In the genomic region with DNA sequence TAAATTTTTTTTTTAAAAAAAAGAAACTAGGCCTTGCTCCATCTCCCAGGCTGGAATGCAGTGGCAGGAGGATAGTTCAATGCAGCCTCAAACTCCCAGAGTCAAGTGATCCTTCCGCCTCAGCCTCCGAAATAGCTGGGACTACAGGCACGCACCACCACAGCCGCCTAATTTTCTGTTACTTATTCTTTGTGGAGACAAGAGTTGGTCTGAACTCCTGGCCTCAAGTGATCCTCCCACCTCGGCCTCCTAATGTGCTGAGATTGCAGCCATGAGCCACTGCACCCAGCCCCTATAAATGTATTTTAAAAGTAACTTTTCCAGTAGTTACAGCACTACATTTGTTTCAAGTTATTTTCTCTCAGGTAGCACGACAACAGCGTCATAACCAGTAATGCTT, we compare ENCODE assay signal across 24 cellular contexts. TPM values are rescaled to one million over a fixed set of nuclear protein-coding genes. Genes with fewer than 3 reads are reported as not detected.
DNase-seq lines count a peak whose midpoint lies in the region; ATAC-seq and TF ChIP-seq lines count a peak whose summit lies in the region.
"Had no signal": no experiment of that assay in that cellular context is flagged by ENCODE, and none has a peak within 500 bp of the region (broad histone marks: within the 10 kb centered on the region; RNA-seq: fewer than 3 reads in every experiment).

No MANE protein-coding gene starts in this region.

- H3K4me1 ChIP-seq in NT2/D1 (ENCODE audit: insufficient read depth, insufficient read length) (peaks cover 6% of the 10 kb centered on the region), endodermal cell (ENCODE audit: control insufficient read depth, insufficient read depth, low read length) (no peaks in the 10 kb centered on the region)

- H3K36me3 ChIP-seq in NT2/D1 (ENCODE audit: insufficient read depth, insufficient read length, low read length), result peaks cover 52% of the 10 kb centered on the region
- H3K36me3 ChIP-seq in endodermal cell (ENCODE audit: control insufficient read depth, insufficient read depth, low read length), result peaks cover 44% of the 10 kb centered on the region

- TF ChIP-seq CTCF in endodermal cell (conservative IDR thresholded peaks at IDR 0.05), result no peak

- H3K36me3 Mint-ChIP-seq in activated naive CD8-positive, alpha-beta T cell, result peaks cover 2% of the 10 kb centered on the region
- H3K36me3 Mint-ChIP-seq in activated naive CD8-positive, alpha-beta T cell treated with anti-CD3 and anti-CD28 coated beads for 36 hours, result peaks cover 22% of the 10 kb centered on the region
- peaks cover 38% of the 10 kb centered on the region for H3K36me3 Mint-ChIP-seq in endodermal cell (ENCODE audit: low read depth)
- H3K36me3 Mint-ChIP-seq in stimulated activated effector memory CD8-positive, alpha-beta T cell treated with anti-CD3 and anti-CD28 coated beads, Interleukin-12 subunit alpha, Interleukin-12 subunit beta, amount 100 ng/mL, for 72 hours, result peaks cover 75% of the 10 kb centered on the region

- WGBS in endodermal cell (ENCODE audit: insufficient coverage in 1 of 2, insufficient read length in 1 of 2), 2 experiments, result 94 to 96% methylated on average over 5 to 7 of the region's 7 CpGs

- peak overlapping the region; percentile 83 for H3K4me3 Mint-ChIP-seq in activated naive CD8-positive, alpha-beta T cell
- no peak overlapping the region for H3K4me3 Mint-ChIP-seq in activated naive CD8-positive, alpha-beta T cell treated with anti-CD3 and anti-CD28 coated beads for 36 hours
- peak overlapping the region; percentile 5 for H3K4me3 Mint-ChIP-seq in endodermal cell
- H3K4me3 Mint-ChIP-seq in stimulated activated effector memory CD8-positive, alpha-beta T cell treated with anti-CD3 and anti-CD28 coated beads, Interleukin-12 subunit alpha, Interleukin-12 subunit beta, amount 100 ng/mL, for 72 hours, result no peak overlapping the region

- no peaks in the 10 kb centered on the region for H3K27me3 ChIP-seq in NT2/D1 (ENCODE audit: insufficient read depth, insufficient read length)
- no peaks in the 10 kb centered on the region for H3K27me3 ChIP-seq in endodermal cell (ENCODE audit: control insufficient read depth, insufficient read depth, low read length, poor library complexity, severe bottlenecking)
- H3K27me3 ChIP-seq: heart right ventricle, Peyer's patch, SJSA1, testis had no signal

- no peak for ATAC-seq in stimulated activated effector memory CD8-positive, alpha-beta T cell treated with anti-CD3 and anti-CD28 coated beads, Interleukin-12 subunit alpha, Interleukin-12 subunit beta, amount 100 ng/mL, for 72 hours
- ATAC-seq in Right ventricle myocardium superior (ENCODE audit: poor library complexity) (no peak), HG03378 (IDR thresholded peaks at IDR 0.05; ENCODE audit: unreplicated experiment) (no peak)
- ATAC-seq: activated naive CD8-positive, alpha-beta T cell treated with anti-CD3 and anti-CD28 coated beads, Interleukin-2, amount 50 U/mL, for 24 hours; GM12878; heart right ventricle; right cardiac atrium had no signal

- H3K9me3 ChIP-seq in NT2/D1 (ENCODE audit: insufficient read depth, low read length) (no peaks in the 10 kb centered on the region), endodermal cell (ENCODE audit: control insufficient read depth, low read length) (no peaks in the 10 kb centered on the region)
- H3K9me3 ChIP-seq: heart right ventricle, Peyer's patch, SJSA1, testis had no signal

- H3K9me3 Mint-ChIP-seq in activated naive CD8-positive, alpha-beta T cell (ENCODE audit: low read depth), result no peaks in the 10 kb centered on the region
- no peaks in the 10 kb centered on the region for H3K9me3 Mint-ChIP-seq in activated naive CD8-positive, alpha-beta T cell treated with anti-CD3 and anti-CD28 coated beads for 36 hours
- H3K9me3 Mint-ChIP-seq in endodermal cell, result no peaks in the 10 kb centered on the region
- no peaks in the 10 kb centered on the region for H3K9me3 Mint-ChIP-seq in stimulated activated effector memory CD8-positive, alpha-beta T cell treated with anti-CD3 and anti-CD28 coated beads, Interleukin-12 subunit alpha, Interleukin-12 subunit beta, amount 100 ng/mL, for 72 hours
- H3K9me3 Mint-ChIP-seq: activated naive CD8-positive, alpha-beta T cell treated with anti-CD3 and anti-CD28 coated beads, Interleukin-2, amount 50 U/mL, for 24 hours; activated T-helper 1 cell treated with anti-CD3 and anti-CD28 coated beads, Interleukin-12 subunit alpha, Interleukin-12 subunit beta, Interleukin-2, Interleukin-4 antibody, amounts not matched to agents 30 ng/mL and 10 ng/mL and 1 ng/mL, durations not matched to agents 14 hours and 24 hours and 36 hours had no signal

- no peak for DNase-seq in activated naive CD8-positive, alpha-beta T cell treated with anti-CD3 and anti-CD28 coated beads for 36 hours
- DNase-seq in NT2/D1 (ENCODE audit: low read depth, low spot score) (no peak), endodermal cell (no peak), Right ventricle myocardium superior (no peak), NOMO-1 treated with DMSO at 0.1 percent for 48 hours (lab: John Stamatoyannopoulos, UW; ENCODE audit: unreplicated experiment) (no peak)
- DNase-seq in stimulated activated effector memory CD8-positive, alpha-beta T cell treated with anti-CD3 and anti-CD28 coated beads, Interleukin-12 subunit alpha, Interleukin-12 subunit beta, amount 100 ng/mL, for 72 hours (ENCODE audit: low spot score in 2 of 2), result no peak
- DNase-seq: activated naive CD8-positive, alpha-beta T cell treated with anti-CD3 and anti-CD28 coated beads, Interleukin-2, amount 50 U/mL, for 24 hours; GM23248; heart right ventricle; KBM-7; NCI-H187; NCI-H2227 treated with DMSO at 0.1 percent for 48 hours; NCI-H82; Peyer's patch; right cardiac atrium; stimulated activated CD4-positive, alpha-beta T cell treated with anti-CD3 and anti-CD28 coated beads, Interleukin-15, amount 100 ng/mL, for 24 hours; testis had no signal

- H3K9ac ChIP-seq in NT2/D1 (ENCODE audit: insufficient read length, low read depth), result peak overlapping the region; percentile 6
- no peak overlapping the region for H3K9ac ChIP-seq in endodermal cell (ENCODE audit: extremely low read depth, low read length, poor library complexity, severe bottlenecking)
- H3K9ac ChIP-seq: GM23248 had no signal

- no peaks in the 10 kb centered on the region for H3K27me3 Mint-ChIP-seq in activated naive CD8-positive, alpha-beta T cell
- H3K27me3 Mint-ChIP-seq in activated naive CD8-positive, alpha-beta T cell treated with anti-CD3 and anti-CD28 coated beads for 36 hours, result no peaks in the 10 kb centered on the region
- no peaks in the 10 kb centered on the region for H3K27me3 Mint-ChIP-seq in endodermal cell (ENCODE audit: insufficient read depth)
- H3K27me3 Mint-ChIP-seq: activated naive CD8-positive, alpha-beta T cell treated with anti-CD3 and anti-CD28 coated beads, Interleukin-2, amount 50 U/mL, for 24 hours had no signal

- no peak overlapping the region for H3K4me3 ChIP-seq in NT2/D1 (ENCODE audit: insufficient read length, low read depth)
- peak overlapping the region; percentile 80 for H3K4me3 ChIP-seq in endodermal cell (ENCODE audit: low read length)
- H3K4me3 ChIP-seq: SJSA1 had no signal

- H3K27ac Mint-ChIP-seq in activated naive CD8-positive, alpha-beta T cell, result peak overlapping the region; percentile 81
- H3K27ac Mint-ChIP-seq in activated naive CD8-positive, alpha-beta T cell treated with anti-CD3 and anti-CD28 coated beads for 36 hours, result no peak overlapping the region
- no peak overlapping the region for H3K27ac Mint-ChIP-seq in endodermal cell
- H3K27ac Mint-ChIP-seq in stimulated activated effector memory CD8-positive, alpha-beta T cell treated with anti-CD3 and anti-CD28 coated beads, Interleukin-12 subunit alpha, Interleukin-12 subunit beta, amount 100 ng/mL, for 72 hours, result peak overlapping the region; percentile 95

- no peak overlapping the region for H3K27ac ChIP-seq in endodermal cell (ENCODE audit: low read depth, low read length)
- H3K27ac ChIP-seq: C4-2B, coronary artery, GM23248, heart right ventricle, SJSA1 had no signal

- peaks cover 53% of the 10 kb centered on the region for H3K4me1 Mint-ChIP-seq in activated naive CD8-positive, alpha-beta T cell (ENCODE audit: low read depth)
- peaks cover 46% of the 10 kb centered on the region for H3K4me1 Mint-ChIP-seq in activated naive CD8-positive, alpha-beta T cell treated with anti-CD3 and anti-CD28 coated beads for 36 hours
- peaks cover 16% of the 10 kb centered on the region for H3K4me1 Mint-ChIP-seq in endodermal cell
- H3K4me1 Mint-ChIP-seq in stimulated activated effector memory CD8-positive, alpha-beta T cell treated with anti-CD3 and anti-CD28 coated beads, Interleukin-12 subunit alpha, Interleukin-12 subunit beta, amount 100 ng/mL, for 72 hours, result peaks cover 56% of the 10 kb centered on the region

- intact Hi-C loops in Right ventricle myocardium superior (cut with DNase I), result loop anchor here (5.0 kb wide), 2 partner anchors 36 to 76 kb away; a partner anchor contains a TSS

RNA-seq across cellular contexts. Expression of a gene that starts 2.3 kb away (rescaled TPM):
- 10 to 100 TPM; 16.5 to 18.2 TPM for total RNA-seq in activated naive CD8-positive, alpha-beta T cell treated with anti-CD3 and anti-CD28 coated beads for 36 hours
- total RNA-seq in endodermal cell (10 to 100 TPM; 64.7 to 76.1 TPM), Right ventricle myocardium superior (29.1 TPM)
- polyA plus RNA-seq in endodermal cell (2013, experiment 1 of 2), result 34.1 TPM
- polyA plus RNA-seq in endodermal cell (2013, experiment 2 of 2), result 33.0 TPM

RNA-seq across cellular contexts. Expression of a gene that starts 37.7 kb away (rescaled TPM):
- 100 to 1,000 TPM; 432 to 501 TPM for total RNA-seq in activated naive CD8-positive, alpha-beta T cell treated with anti-CD3 and anti-CD28 coated beads for 36 hours
- total RNA-seq in endodermal cell, result 100 to 1,000 TPM; 526 to 626 TPM
- 491 TPM for polyA plus RNA-seq in endodermal cell (2013, experiment 1 of 2)
- polyA plus RNA-seq in endodermal cell (2013, experiment 2 of 2), result 464 TPM
- total RNA-seq in Right ventricle myocardium superior, result 54.5 TPM

Comparison
In these comparisons a context has a peak if more than half of its experiments do, and no peak if none do; other contexts are left out.
1. H3K27ac Mint-ChIP-seq: peak in activated naive CD8-positive, alpha-beta T cell (single experiment) and stimulated activated effector memory CD8-positive, alpha-beta T cell treated with anti-CD3 and anti-CD28 coated beads, Interleukin-12 subunit alpha, Interleukin-12 subunit beta, amount 100 ng/mL, for 72 hours (single experiment); none in activated naive CD8-positive, alpha-beta T cell treated with anti-CD3 and anti-CD28 coated beads for 36 hours (single experiment) and endodermal cell (single experiment).
2. H3K4me3 Mint-ChIP-seq: peak in activated naive CD8-positive, alpha-beta T cell (single experiment) and endodermal cell (single experiment); none in activated naive CD8-positive, alpha-beta T cell treated with anti-CD3 and anti-CD28 coated beads for 36 hours (single experiment) and stimulated activated effector memory CD8-positive, alpha-beta T cell treated with anti-CD3 and anti-CD28 coated beads, Interleukin-12 subunit alpha, Interleukin-12 subunit beta, amount 100 ng/mL, for 72 hours (single experiment).